In genomic region chr15:91104111-91104510, GRCh38 we compare ENCODE assay signal across 1 cellular context.
TF ChIP-seq lines count a peak whose summit lies in the region.

No MANE protein-coding gene starts in this region.

TF ChIP-seq in HepG2, 621 proteins besides CTCF, POLR2A, EP300 and RAD21:
- TF ChIP-seq, protein P1, sequence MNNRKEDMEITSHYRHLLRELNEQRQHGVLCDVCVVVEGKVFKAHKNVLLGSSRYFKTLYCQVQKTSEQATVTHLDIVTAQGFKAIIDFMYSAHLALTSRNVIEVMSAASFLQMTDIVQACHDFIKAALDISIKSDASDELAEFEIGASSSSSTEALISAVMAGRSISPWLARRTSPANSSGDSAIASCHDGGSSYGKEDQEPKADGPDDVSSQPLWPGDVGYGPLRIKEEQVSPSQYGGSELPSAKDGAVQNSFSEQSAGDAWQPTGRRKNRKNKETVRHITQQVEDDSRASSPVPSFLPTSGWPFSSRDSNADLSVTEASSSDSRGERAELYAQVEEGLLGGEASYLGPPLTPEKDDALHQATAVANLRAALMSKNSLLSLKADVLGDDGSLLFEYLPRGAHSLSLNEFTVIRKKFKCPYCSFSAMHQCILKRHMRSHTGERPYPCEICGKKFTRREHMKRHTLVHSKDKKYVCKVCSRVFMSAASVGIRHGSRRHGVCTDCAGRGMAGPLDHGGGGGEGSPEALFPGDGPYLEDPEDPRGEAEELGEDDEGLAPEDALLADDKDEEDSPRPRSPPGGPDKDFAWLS (CRISPR knock-in tag; IDR thresholded peaks at IDR 0.05; ENCODE audit: borderline replicate concordance) = no peak
- TF ChIP-seq ZNF781 (CRISPR knock-in tag; IDR thresholded peaks at IDR 0.05; ENCODE audit: borderline replicate concordance, not compliant biosample characterization) (no peak), ZKSCAN1 (IDR thresholded peaks at IDR 0.05; ENCODE audit: low read length) (no peak), ELK4 (CRISPR knock-in tag; IDR thresholded peaks at IDR 0.05; ENCODE audit: borderline replicate concordance) (no peak), PHF8 (CRISPR knock-in tag; IDR thresholded peaks at IDR 0.05) (no peak), NPAS2 (CRISPR knock-in tag; IDR thresholded peaks at IDR 0.05; ENCODE audit: borderline replicate concordance) (no peak), AHDC1 (CRISPR knock-in tag; IDR thresholded peaks at IDR 0.05; ENCODE audit: borderline replicate concordance) (no peak), MBNL3 (CRISPR knock-in tag; conservative IDR thresholded peaks at IDR 0.05) (no peak), BRD4 (CRISPR knock-in tag; IDR thresholded peaks at IDR 0.05) (no peak), NFRKB (IDR thresholded peaks at IDR 0.05) (no peak), IRX3 (CRISPR knock-in tag; IDR thresholded peaks at IDR 0.05; ENCODE audit: borderline replicate concordance, low read depth) (no peak), CENPT (CRISPR knock-in tag; IDR thresholded peaks at IDR 0.05; ENCODE audit: low read depth) (no peak), ATRX (CRISPR knock-in tag; IDR thresholded peaks at IDR 0.05; ENCODE audit: borderline replicate concordance) (no peak), HNRNPLL (IDR thresholded peaks at IDR 0.05; ENCODE audit: low read depth, low read length, poor library complexity, severe bottlenecking) (no peak), MBD4 (IDR thresholded peaks at IDR 0.05; ENCODE audit: borderline replicate concordance, low read length) (no peak)
- TF ChIP-seq, protein P2, sequence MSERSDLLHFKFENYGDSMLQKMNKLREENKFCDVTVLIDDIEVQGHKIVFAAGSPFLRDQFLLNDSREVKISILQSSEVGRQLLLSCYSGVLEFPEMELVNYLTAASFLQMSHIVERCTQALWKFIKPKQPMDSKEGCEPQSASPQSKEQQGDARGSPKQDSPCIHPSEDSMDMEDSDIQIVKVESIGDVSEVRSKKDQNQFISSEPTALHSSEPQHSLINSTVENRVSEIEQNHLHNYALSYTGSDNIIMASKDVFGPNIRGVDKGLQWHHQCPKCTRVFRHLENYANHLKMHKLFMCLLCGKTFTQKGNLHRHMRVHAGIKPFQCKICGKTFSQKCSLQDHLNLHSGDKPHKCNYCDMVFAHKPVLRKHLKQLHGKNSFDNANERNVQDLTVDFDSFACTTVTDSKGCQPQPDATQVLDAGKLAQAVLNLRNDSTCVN (CRISPR knock-in tag; IDR thresholded peaks at IDR 0.05; ENCODE audit: borderline replicate concordance) = no peak
- TF ChIP-seq, protein P3, sequence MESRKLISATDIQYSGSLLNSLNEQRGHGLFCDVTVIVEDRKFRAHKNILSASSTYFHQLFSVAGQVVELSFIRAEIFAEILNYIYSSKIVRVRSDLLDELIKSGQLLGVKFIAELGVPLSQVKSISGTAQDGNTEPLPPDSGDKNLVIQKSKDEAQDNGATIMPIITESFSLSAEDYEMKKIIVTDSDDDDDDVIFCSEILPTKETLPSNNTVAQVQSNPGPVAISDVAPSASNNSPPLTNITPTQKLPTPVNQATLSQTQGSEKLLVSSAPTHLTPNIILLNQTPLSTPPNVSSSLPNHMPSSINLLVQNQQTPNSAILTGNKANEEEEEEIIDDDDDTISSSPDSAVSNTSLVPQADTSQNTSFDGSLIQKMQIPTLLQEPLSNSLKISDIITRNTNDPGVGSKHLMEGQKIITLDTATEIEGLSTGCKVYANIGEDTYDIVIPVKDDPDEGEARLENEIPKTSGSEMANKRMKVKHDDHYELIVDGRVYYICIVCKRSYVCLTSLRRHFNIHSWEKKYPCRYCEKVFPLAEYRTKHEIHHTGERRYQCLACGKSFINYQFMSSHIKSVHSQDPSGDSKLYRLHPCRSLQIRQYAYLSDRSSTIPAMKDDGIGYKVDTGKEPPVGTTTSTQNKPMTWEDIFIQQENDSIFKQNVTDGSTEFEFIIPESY (CRISPR knock-in tag; IDR thresholded peaks at IDR 0.05) = no peak
